In genomic region chr3:37387462-37387861, GRCh38 we compare ENCODE assay signal across 17 cellular contexts.
"Had no signal": no experiment of that assay in that cellular context is flagged by ENCODE, and none has a peak within 500 bp of the region (broad histone marks: within the 10 kb centered on the region; RNA-seq: fewer than 3 reads in every experiment).

No MANE protein-coding gene starts in this region.

- H3K9me3 Mint-ChIP-seq: natural killer cell, neural crest cell, type B pancreatic cell had no signal

- ATAC-seq: natural killer cell had no signal

- H3K4me3 ChIP-seq: esophagus muscularis mucosa, hepatocyte, pancreas, skin epidermis, stomach, uterus had no signal

- H3K4me1 Mint-ChIP-seq: neural crest cell had no signal

- H3K9me3 ChIP-seq: esophagus muscularis mucosa, pancreas, stomach, uterus had no signal

- H3K27ac ChIP-seq: epithelial cell of prostate, esophagus muscularis mucosa, hepatocyte, pancreas, skin epidermis, uterus had no signal

- H3K27me3 Mint-ChIP-seq: progenitor cell of endocrine pancreas, type B pancreatic cell had no signal

- H3K4me3 Mint-ChIP-seq: natural killer cell, neural crest cell, type B pancreatic cell had no signal

- H3K4me1 ChIP-seq: pancreas, uterus had no signal

- H3K27ac Mint-ChIP-seq: natural killer cell, progenitor cell of endocrine pancreas, type B pancreatic cell had no signal

- DNase-seq: effector memory CD4-positive, alpha-beta T cell; foreskin melanocyte; kidney; left cardiac atrium; natural killer cell; nucleus accumbens; pancreas; stimulated activated naive CD4-positive, alpha-beta T cell; stomach; uterus had no signal

- H3K27me3 ChIP-seq: esophagus muscularis mucosa, hepatocyte, pancreas, stomach, uterus had no signal

- H3K36me3 ChIP-seq: uterus had no signal
